Comparison of ENCODE assay signal across 8 cellular contexts in the genomic region with DNA sequence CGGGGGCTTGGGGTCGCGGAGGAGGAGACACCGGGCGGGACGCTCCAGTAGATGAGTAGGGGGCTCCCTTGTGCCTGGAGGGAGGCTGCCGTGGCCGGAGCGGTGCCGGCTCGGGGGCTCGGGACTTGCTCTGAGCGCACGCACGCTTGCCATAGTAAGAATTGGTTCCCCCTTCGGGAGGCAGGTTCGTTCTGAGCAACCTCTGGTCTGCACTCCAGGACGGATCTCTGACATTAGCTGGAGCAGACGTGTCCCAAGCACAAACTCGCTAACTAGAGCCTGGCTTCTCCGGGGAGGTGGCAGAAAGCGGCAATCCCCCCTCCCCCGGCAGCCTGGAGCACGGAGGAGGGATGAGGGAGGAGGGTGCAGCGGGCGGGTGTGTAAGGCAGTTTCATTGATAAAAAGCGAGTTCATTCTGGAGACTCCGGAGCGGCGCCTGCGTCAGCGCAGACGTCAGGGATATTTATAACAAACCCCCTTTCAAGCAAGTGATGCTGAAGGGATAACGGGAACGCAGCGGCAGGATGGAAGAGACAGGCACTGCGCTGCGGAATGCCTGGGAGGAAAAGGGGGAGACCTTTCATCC. TPM values are rescaled to one million over a fixed set of nuclear protein-coding genes. Genes with fewer than 3 reads are reported as not detected.
DNase-seq lines count a peak whose midpoint lies in the region; ATAC-seq, FAIRE-seq and TF ChIP-seq lines count a peak whose summit lies in the region.

No MANE protein-coding gene starts in this region.

- H3K27me3 Mint-ChIP-seq in T-helper 2 cell treated with Interferon-gamma antibody and Interleukin-4, amounts not matched to agents 5 μg/mL and 100 μg/mL, for 36 hours (ENCODE audit: low read depth): peaks cover 80% of the 10 kb centered on the region

- dilution Hi-C loops in keratinocyte (cut with MboI; ENCODE audit: extremely low pct_ligation_motif_present, low sequenced_read_pairs): no loop called here

- TF ChIP-seq CTCF in cardiac fibroblast (IDR thresholded peaks at IDR 0.05; ENCODE audit: low read depth, low read length): no peak
- TF ChIP-seq CTCF in keratinocyte (optimal IDR thresholded peaks at IDR 0.05 in 1 of 3, IDR thresholded peaks at IDR 0.05 in 1 of 3, conservative IDR thresholded peaks at IDR 0.05 in 1 of 3; ENCODE audit: extremely low read depth in 1 of 3, insufficient read depth in 2 of 3, low read length in 3 of 3): no peak

- DNase-seq in Karpas-422 (peak; percentile 76), cardiac fibroblast (ENCODE audit: low read depth in 2 of 2) (peak; percentile 79 to 83), keratinocyte (ENCODE audit: low read depth, low spot score) (no peak), GM19240 (ENCODE audit: insufficient read length, low spot score) (no peak)
- DNase-seq in T-helper 2 cell treated with Interferon-gamma antibody and Interleukin-4, amounts not matched to agents 5 μg/mL and 100 μg/mL, for 36 hours (ENCODE audit: low spot score): peak; percentile 63

- H3K4me3 ChIP-seq in GM08714 (ENCODE audit: low read length): peak overlapping the region; percentile 56; the same call in 1 of the 2 replicates
- peak overlapping the region; percentile 82 for H3K4me3 ChIP-seq in Karpas-422 (ENCODE audit: low read length)
- peak overlapping the region; percentile 95 to 99 for H3K4me3 ChIP-seq in cardiac fibroblast (replicated peaks in 1 of 2; ENCODE audit: low read depth in 2 of 2, low read length in 2 of 2)
- peak overlapping the region; percentile 74 to 90 (median 88) for H3K4me3 ChIP-seq in keratinocyte (ENCODE audit: control insufficient read depth in 2 of 3, extremely low read depth in 1 of 3, insufficient read depth in 2 of 3, low read depth in 1 of 3, low read length in 3 of 3)
- H3K4me3 ChIP-seq in skin epidermis: peak overlapping the region; percentile 65 to 96 (median 78)

- peaks cover 31% of the 10 kb centered on the region for H3K4me1 Mint-ChIP-seq in T-helper 2 cell treated with Interferon-gamma antibody and Interleukin-4, amounts not matched to agents 5 μg/mL and 100 μg/mL, for 36 hours (ENCODE audit: low read depth)

- no peaks in the 10 kb centered on the region for H3K9me3 Mint-ChIP-seq in T-helper 2 cell treated with Interferon-gamma antibody and Interleukin-4, amounts not matched to agents 5 μg/mL and 100 μg/mL, for 36 hours

- no peak for FAIRE-seq in keratinocyte (lab: Jason Lieb, UNC)

- ATAC-seq in HG03469 (IDR thresholded peaks at IDR 0.05; ENCODE audit: unreplicated experiment): no peak

- H4K20me1 ChIP-seq in Karpas-422 (ENCODE audit: insufficient read depth, low read depth, low read length) (peaks cover 14% of the 10 kb centered on the region), keratinocyte (ENCODE audit: control insufficient read depth, extremely low read depth, insufficient read depth, low read length) (peaks cover 23% of the 10 kb centered on the region)

- peak overlapping the region; percentile 93 for H3K27ac Mint-ChIP-seq in T-helper 2 cell treated with Interferon-gamma antibody and Interleukin-4, amounts not matched to agents 5 μg/mL and 100 μg/mL, for 36 hours

- H3K4me3 Mint-ChIP-seq in T-helper 2 cell treated with Interferon-gamma antibody and Interleukin-4, amounts not matched to agents 5 μg/mL and 100 μg/mL, for 36 hours: peak overlapping the region; percentile 88

- H3K4me1 ChIP-seq in Karpas-422 (ENCODE audit: low read length) (peaks cover 26% of the 10 kb centered on the region), keratinocyte (ENCODE audit: control insufficient read depth, extremely low read depth, insufficient read depth, low read length) (peaks cover 35% of the 10 kb centered on the region)

- H3K9me1 ChIP-seq in keratinocyte (ENCODE audit: control insufficient read depth, extremely low read depth, insufficient read depth, low read length): peaks cover 2% of the 10 kb centered on the region

- peak overlapping the region; percentile 77 for H3K9ac ChIP-seq in Karpas-422 (ENCODE audit: low read length)
- H3K9ac ChIP-seq in keratinocyte (ENCODE audit: control insufficient read depth, extremely low read depth, insufficient read depth, low read length): peak overlapping the region; percentile 92

- H3K4me2 ChIP-seq in Karpas-422 (ENCODE audit: low read depth, low read length, poor library complexity, severe bottlenecking) (peak overlapping the region; percentile 99), keratinocyte (ENCODE audit: control insufficient read depth, extremely low read depth, insufficient read depth, low read depth, low read length) (peak overlapping the region; percentile 79)

- H3K36me3 Mint-ChIP-seq in T-helper 2 cell treated with Interferon-gamma antibody and Interleukin-4, amounts not matched to agents 5 μg/mL and 100 μg/mL, for 36 hours (ENCODE audit: low read depth): peaks cover 6% of the 10 kb centered on the region

- H3K36me3 ChIP-seq in Karpas-422 (ENCODE audit: insufficient read depth, low read length) (no peaks in the 10 kb centered on the region), keratinocyte (ENCODE audit: control insufficient read depth in 2 of 2, extremely low read depth in 1 of 2, insufficient read depth in 2 of 2, low read length in 2 of 2) (peaks cover 9 to 19% of the 10 kb centered on the region in 2 experiments)

- H3K27me3 ChIP-seq in Karpas-422 (ENCODE audit: low read length) (no peaks in the 10 kb centered on the region), keratinocyte (ENCODE audit: control insufficient read depth, extremely low read depth, insufficient read depth, low read length) (no peaks in the 10 kb centered on the region)

- H3K79me2 ChIP-seq in Karpas-422 (ENCODE audit: low read length) (no peaks in the 10 kb centered on the region), keratinocyte (ENCODE audit: control insufficient read depth, insufficient read depth, low read length) (peaks cover 12% of the 10 kb centered on the region)

- H3K9me2 ChIP-seq in Karpas-422 (replicated peaks; ENCODE audit: insufficient read depth, low read length): no peaks in the 10 kb centered on the region

- H3K9me3 ChIP-seq in Karpas-422 (ENCODE audit: low read length) (no peaks in the 10 kb centered on the region), keratinocyte (ENCODE audit: control insufficient read depth, low read depth, low read length) (no peaks in the 10 kb centered on the region)

- H2AFZ ChIP-seq in Karpas-422 (ENCODE audit: low read length) (peak overlapping the region; percentile 99), keratinocyte (ENCODE audit: control insufficient read depth, low read length) (no peak overlapping the region)

- H3K27ac ChIP-seq in Karpas-422 (ENCODE audit: low read length) (no peak overlapping the region), keratinocyte (ENCODE audit: control insufficient read depth, insufficient read depth, low read length) (peak overlapping the region; percentile 97), skin epidermis (peak overlapping the region; percentile 12 to 100 (median 96))

RNA-seq across cellular contexts. Expression of gene FOS, which starts 0.6 kb away (rescaled TPM):
- total RNA-seq in Karpas-422 (2014; rRNA removed; shearing (Covaris generic); ENCODE audit: low replicate concordance): 3.8 and 5.5 TPM in 2 replicates
- 29.2 to 141 TPM (median 121 TPM) in 3 replicates for polyA plus RNA-seq in keratinocyte
- polyA plus RNA-seq in keratinocyte (2011; ENCODE audit: low read depth): 203 TPM
- polyA plus RNA-seq in keratinocyte (2011; cell fraction: cytosol; rRNA removed): 59.7 and 69.9 TPM in 2 replicates
- polyA plus RNA-seq in keratinocyte (2011; cell fraction: nucleus; rRNA removed): 468 and 530 TPM in 2 replicates
- polyA plus RNA-seq in keratinocyte (2012; ENCODE audit: low replicate concordance): 11.9 and 76.3 TPM in 2 replicates
- polyA minus RNA-seq in keratinocyte: 33.5 to 179 TPM (median 146 TPM) in 3 replicates
- polyA minus RNA-seq in keratinocyte (2011; cell fraction: cytosol; rRNA and poly(A)+ RNA removed): 174 TPM
- polyA minus RNA-seq in keratinocyte (2011; cell fraction: nucleus; rRNA and poly(A)+ RNA removed): 415 and 474 TPM in 2 replicates

Comparison
In these comparisons a context has a peak if more than half of its experiments do, and no peak if none do; other contexts are left out.
1. DNase-seq: peak in Karpas-422 (single experiment), T-helper 2 cell treated with Interferon-gamma antibody and Interleukin-4, amounts not matched to agents 5 μg/mL and 100 μg/mL, for 36 hours (single experiment) and cardiac fibroblast (2 of 2); none in keratinocyte (single experiment) and GM19240 (single experiment).
2. Peak in every context shown above with its lines, with median percentiles within 50 percentile points of each other: H3K4me3 ChIP-seq.